Comparison of ENCODE assay signal across 12 cellular contexts in genomic region chr2:218000137-218000536, GRCh38. TPM values are rescaled to one million over a fixed set of nuclear protein-coding genes. Genes with fewer than 3 reads are reported as not detected.
DNase-seq lines count a peak whose midpoint lies in the region; ATAC-seq and TF ChIP-seq lines count a peak whose summit lies in the region.
"Had no signal": no experiment of that assay in that cellular context is flagged by ENCODE, and none has a peak within 500 bp of the region (broad histone marks: within the 10 kb centered on the region; RNA-seq: fewer than 3 reads in every experiment).

No MANE protein-coding gene starts in this region.

- no peak for TF ChIP-seq EP300 in esophagus muscularis mucosa (IDR thresholded peaks at IDR 0.05)

- no peak overlapping the region for H3K4ac ChIP-seq in IMR-90 (ENCODE audit: low read depth, low read length)

- peak overlapping the region; percentile 17; the same call in 1 of the 2 replicates for H3K14ac ChIP-seq in IMR-90 (replicated peaks; ENCODE audit: low read depth, low read length)

- TF ChIP-seq POLR2A in IMR-90 (IDR thresholded peaks at IDR 0.05; ENCODE audit: low read depth, low read length) (peak; percentile 43; the same call in 1 of the 2 replicates), esophagus muscularis mucosa (IDR thresholded peaks at IDR 0.05; ENCODE audit: low read depth) (no peak)

- no peak overlapping the region for H4K5ac ChIP-seq in IMR-90 (ENCODE audit: low read depth, low read length)

- peaks cover 15% of the 10 kb centered on the region; the same call in 1 of the 2 replicates for H4K20me1 ChIP-seq in IMR-90 (ENCODE audit: insufficient read depth, low read length)
- H4K20me1 ChIP-seq in osteoblast (ENCODE audit: insufficient read depth, low read length): peaks cover 7% of the 10 kb centered on the region

- no TSS peak for BruUV-seq in IMR-90 (replicated peaks; lab: Mats Ljungman, UMichigan)

- no peak overlapping the region for H3K56ac ChIP-seq in IMR-90 (ENCODE audit: extremely low read depth, insufficient read depth, low read length)

- H2AFZ ChIP-seq in IMR-90 (replicated peaks; ENCODE audit: low read length, poor library complexity): peak overlapping the region; percentile 6
- no peak overlapping the region for H2AFZ ChIP-seq in osteoblast (ENCODE audit: low read length)

- H4K8ac ChIP-seq in IMR-90 (ENCODE audit: low read depth in 2 of 2, low read length in 2 of 2): no peak overlapping the region; a peak in 1 of 4 replicates

- H3K9me3 ChIP-seq in IMR-90 (ENCODE audit: control insufficient read depth, insufficient read depth, low read length) (no peaks in the 10 kb centered on the region), esophagus muscularis mucosa (no peaks in the 10 kb centered on the region), osteoblast (ENCODE audit: low read depth, low read length) (no peaks in the 10 kb centered on the region)

- TF ChIP-seq CTCF in IMR-90 (conservative IDR thresholded peaks at IDR 0.05; ENCODE audit: low read depth, low read length) (no peak), esophagus muscularis mucosa (IDR thresholded peaks at IDR 0.05) (no peak), osteoblast (IDR thresholded peaks at IDR 0.05; ENCODE audit: extremely low read depth, low read depth, low read length) (no peak), GM13977 (IDR thresholded peaks at IDR 0.05; ENCODE audit: extremely low read depth, insufficient read depth, missing control alignments) (no peak)

- TF ChIP-seq RAD21 in IMR-90 (IDR thresholded peaks at IDR 0.05; ENCODE audit: low read length): no peak

- H3K36me3 ChIP-seq in IMR-90 (ENCODE audit: control insufficient read depth, insufficient read depth, low read length) (peaks cover 2% of the 10 kb centered on the region; the same call in 1 of the 2 replicates), esophagus muscularis mucosa (no peaks in the 10 kb centered on the region), osteoblast (ENCODE audit: insufficient read depth, low read length) (no peaks in the 10 kb centered on the region)

- peak; percentile 30 for ATAC-seq in IMR-90 (ENCODE audit: low read depth)
- ATAC-seq in GM18520 (IDR thresholded peaks at IDR 0.05; ENCODE audit: unreplicated experiment): no peak
- ATAC-seq in HG02885 (IDR thresholded peaks at IDR 0.05; ENCODE audit: poor library complexity, unreplicated experiment): no peak
- ATAC-seq: natural killer cell treated with Interleukin-12 subunit alpha and Interleukin-12 subunit beta and Interleukin-15 and Interleukin-18, amount 100 ng/mL, for 72 hours had no signal

- H3K4me1 ChIP-seq in IMR-90 (ENCODE audit: control insufficient read depth, insufficient read depth, low read length) (peaks cover 39% of the 10 kb centered on the region), esophagus muscularis mucosa (peaks cover 29 to 54% (median 44%) of the 10 kb centered on the region in 4 donors), osteoblast (ENCODE audit: insufficient read depth, low read length) (peaks cover 69% of the 10 kb centered on the region)

- POLR2A ChIA-PET in IMR-90 (lab: Charles Lee; ENCODE audit: unreplicated experiment): interaction anchor here (0.6 kb wide), 1 partner anchor 14 kb away, joined by 3 read pairs; no protein-coding TSS in a partner anchor

- H3K79me2 ChIP-seq in osteoblast (ENCODE audit: insufficient read depth, low read length): peaks cover 48% of the 10 kb centered on the region

- H3K4me2 ChIP-seq in IMR-90 (ENCODE audit: low read depth, low read length) (peak overlapping the region; percentile 35; the same call in 1 of the 2 replicates), osteoblast (ENCODE audit: insufficient read depth, low read length) (no peak overlapping the region)

- intact Hi-C loops in IMR-90 (cut with micrococcal nuclease) (no loop called here), esophagus muscularis mucosa (cut with DNase I) (no loop called here)

- H2BK120ac ChIP-seq in IMR-90 (ENCODE audit: low read depth, low read length): no peak overlapping the region

- no peak overlapping the region for H3K23ac ChIP-seq in IMR-90 (ENCODE audit: low read depth, low read length)

- no peak overlapping the region for H2AK9ac ChIP-seq in IMR-90 (replicated peaks; ENCODE audit: low read depth, low read length, poor library complexity)

- in situ Hi-C loops in IMR-90 (cut with MboI; ENCODE audit: low sequenced_read_pairs) (no loop called here), GM13977 (cut with MboI; ENCODE audit: low pct_unique_long_range_greater_than_20kb, low sequenced_read_pairs, unreplicated experiment) (no loop called here)

- H3K9me1 ChIP-seq in IMR-90 (ENCODE audit: insufficient read depth, low read length): peaks cover 28% of the 10 kb centered on the region

- H4K91ac ChIP-seq in IMR-90 (ENCODE audit: insufficient read depth, low read depth, low read length): no peak overlapping the region; the same call in 1 of the 2 replicates

- no peak overlapping the region for H2BK15ac ChIP-seq in IMR-90 (ENCODE audit: low read depth, low read length)

- no peak overlapping the region for H2BK20ac ChIP-seq in IMR-90 (ENCODE audit: low read depth, low read length)

- no peak overlapping the region for H2BK5ac ChIP-seq in IMR-90 (ENCODE audit: low read depth, low read length, poor library complexity, severe bottlenecking)

- no peak overlapping the region for H3K18ac ChIP-seq in IMR-90 (ENCODE audit: low read depth, low read length)

- CTCF ChIA-PET in IMR-90 (lab: Yijun Ruan, JAX): no interaction called here

- peaks cover 31 to 79% of the 10 kb centered on the region in 2 experiments; a peak in 3 of 4 replicates for H3K79me1 ChIP-seq in IMR-90 (ENCODE audit: low read depth in 1 of 2, low read length in 2 of 2)

- no peak overlapping the region for H3K4me3 ChIP-seq in IMR-90 (ENCODE audit: insufficient read depth, low read depth, low read length)
- peak overlapping the region in 1 of 4 donors; percentile 20 for H3K4me3 ChIP-seq in esophagus muscularis mucosa
- no peak overlapping the region for H3K4me3 ChIP-seq in osteoblast (ENCODE audit: insufficient read depth, low read length)

- H3K9ac ChIP-seq in IMR-90 (ENCODE audit: low read depth, low read length): no peak overlapping the region

- dilution Hi-C loops in IMR-90 (cut with HindIII; ENCODE audit: low sequenced_read_pairs, unreplicated experiment): no loop called here

- H3K27me3 ChIP-seq in IMR-90 (ENCODE audit: control insufficient read depth, insufficient read depth, low read length): no peaks in the 10 kb centered on the region
- H3K27me3 ChIP-seq in esophagus muscularis mucosa: peaks cover 0 to 6% (median 0%) of the 10 kb centered on the region in 4 donors
- H3K27me3 ChIP-seq in osteoblast (ENCODE audit: insufficient read depth, low read length): no peaks in the 10 kb centered on the region

- H3K27ac ChIP-seq in IMR-90 (ENCODE audit: insufficient read depth, low read length): 0 out of 2 replicates have a peak overlapping the region, but pooled peaks have one; percentile 2
- peak overlapping the region in 3 of 4 donors; percentile 48 to 79 (median 73) for H3K27ac ChIP-seq in esophagus muscularis mucosa (replicated peaks in 1 of 4)
- peak overlapping the region; percentile 35 for H3K27ac ChIP-seq in osteoblast (ENCODE audit: low read depth, low read length)
- H3K27ac ChIP-seq: C4-2B, VCaP had no signal

- DNase-seq in AG08395 (ENCODE audit: low spot score) (peak; percentile 86), IMR-90 (peak; percentile 91), esophagus muscularis mucosa (ENCODE audit: extremely low spot score) (no peak), osteoblast (ENCODE audit: insufficient read length, low spot score, missing footprints) (peak; percentile 98), GM13977 (ENCODE audit: low spot score) (no peak), NCI-H82 treated with DMSO at 0.1 percent for 48 hours (lab: John Stamatoyannopoulos, UW; ENCODE audit: unreplicated experiment) (no peak)
- DNase-seq: NCI-H524 treated with DMSO at 0.1 percent for 48 hours had no signal

- peak overlapping the region; percentile 5; the same call in 1 of the 2 replicates for H2AK5ac ChIP-seq in IMR-90 (ENCODE audit: low read depth, low read length)

TF ChIP-seq in IMR-90, 13 proteins besides CTCF, POLR2A, EP300 and RAD21 (continues in another document):
- TF ChIP-seq SMC3 (IDR thresholded peaks at IDR 0.05; ENCODE audit: low read depth, low read length): no peak
- no peak for TF ChIP-seq MXI1 (IDR thresholded peaks at IDR 0.05; ENCODE audit: borderline replicate concordance, low read depth, low read length)
- TF ChIP-seq MAZ (IDR thresholded peaks at IDR 0.05; ENCODE audit: borderline replicate concordance, low read depth, low read length): 0 out of 2 replicates have a peak, but pooled peaks have one; percentile 48
- TF ChIP-seq CEBPB (IDR thresholded peaks at IDR 0.05; ENCODE audit: low read depth, low read length): peak; percentile 81; the same call in 1 of the 2 replicates
- TF ChIP-seq NFE2L2 (IDR thresholded peaks at IDR 0.05; ENCODE audit: low read depth, low read length): no peak
- TF ChIP-seq ELK1 (IDR thresholded peaks at IDR 0.05; ENCODE audit: borderline replicate concordance, low read depth, low read length): no peak
- TF ChIP-seq MAFK (IDR thresholded peaks at IDR 0.05; ENCODE audit: low read depth, low read length): no peak
- no peak for TF ChIP-seq USF2 (IDR thresholded peaks at IDR 0.05; ENCODE audit: low read depth, low read length)
- TF ChIP-seq RFX5 (IDR thresholded peaks at IDR 0.05; ENCODE audit: low read depth, low read length): no peak
- TF ChIP-seq BHLHE40 (IDR thresholded peaks at IDR 0.05; ENCODE audit: low read depth, low read length): no peak

RNA-seq across cellular contexts. Expression of gene TNS1, which starts 2.7 kb away (rescaled TPM):
- total RNA-seq in IMR-90 (2012; rRNA removed) (41.9 and 45.2 TPM in 2 replicates), esophagus muscularis mucosa (1,000 to 10,000 TPM; 1,001 to 2,170 (median 1,411) TPM), osteoblast (45.7 and 48.9 TPM in 2 replicates)
- 40.3 and 41.1 TPM in 2 replicates for polyA plus RNA-seq in IMR-90 (2012; rRNA removed)
- 17.3 and 23.8 TPM in 2 replicates for polyA plus RNA-seq in IMR-90 (2012; cell fraction: cytosol; rRNA removed)
- 68.3 and 71.1 TPM in 2 replicates for polyA plus RNA-seq in IMR-90 (2012; cell fraction: nucleus; rRNA removed; ENCODE audit: low replicate concordance)

Comparison
In these comparisons a context has a peak if more than half of its experiments do, and no peak if none do; other contexts are left out.
1. DNase-seq: peak in AG08395 (single experiment), IMR-90 (single experiment) and osteoblast (single experiment); none in esophagus muscularis mucosa (single experiment), GM13977 (single experiment) and NCI-H82 treated with DMSO at 0.1 percent for 48 hours (single experiment).
2. H3K27ac ChIP-seq: peak in every context shown above with its lines; median percentile 73 in esophagus muscularis mucosa; 35 in osteoblast; 2 in IMR-90.
3. RNA of gene TNS1, which starts 2.7 kb away (total RNA-seq): 1,001 to 2,170 TPM in esophagus muscularis mucosa; 45.7 to 48.9 TPM in osteoblast and 41.9 to 45.2 TPM in IMR-90; every median in the first group is over 10 times any median in the second.